8 cellular contexts compared by ENCODE assay signal in genomic region chr9:78298046-78298511, GRCh38. TPM values are rescaled to one million over a fixed set of nuclear protein-coding genes. Genes with fewer than 3 reads are reported as not detected.
DNase-seq lines count a peak whose midpoint lies in the region; ATAC-seq and TF ChIP-seq lines count a peak whose summit lies in the region.

No MANE protein-coding gene starts in this region.

- DNase-seq in AG09309 (ENCODE audit: low read depth): no peak
- DNase-seq in GM23338 (ENCODE audit: low spot score): peak; percentile 48
- peak; percentile 40 for DNase-seq in activated CD8-positive, alpha-beta T cell treated with anti-CD3 and anti-CD28 coated beads, Interleukin-2, amount 10 ng/mL, durations not matched to agents 7 days and 5 days
- no peak for DNase-seq in fibroblast of villous mesenchyme (ENCODE audit: low read depth)
- DNase-seq in NCI-H1048 (lab: John Stamatoyannopoulos, UW): no peak

- H4K20me1 ChIP-seq in GM23338 (replicated peaks; ENCODE audit: insufficient read depth): peaks cover 39% of the 10 kb centered on the region

- peak overlapping the region; percentile 99 for H3K4me3 Mint-ChIP-seq in GM23338
- H3K4me3 Mint-ChIP-seq in activated CD8-positive, alpha-beta T cell treated with anti-CD3 and anti-CD28 coated beads, Interleukin-2, amount 10 ng/mL, durations not matched to agents 7 days and 5 days: peak overlapping the region; percentile 85

- peaks cover 43% of the 10 kb centered on the region for H3K4me1 Mint-ChIP-seq in GM23338
- H3K4me1 Mint-ChIP-seq in activated CD8-positive, alpha-beta T cell treated with anti-CD3 and anti-CD28 coated beads, Interleukin-2, amount 10 ng/mL, durations not matched to agents 7 days and 5 days (ENCODE audit: low read depth): peaks cover 51% of the 10 kb centered on the region

- H3K4me1 ChIP-seq in GM23338 (ENCODE audit: insufficient read depth): peaks cover 31% of the 10 kb centered on the region
- no peaks in the 10 kb centered on the region for H3K4me1 ChIP-seq in parathyroid adenoma

- H3K27ac ChIP-seq in GM23338 (ENCODE audit: low read depth): peak overlapping the region; percentile 93
- no peak overlapping the region for H3K27ac ChIP-seq in parathyroid adenoma

- ATAC-seq in GM23338 (peak; percentile 11), GM21447 (IDR thresholded peaks at IDR 0.05; ENCODE audit: unreplicated experiment) (no peak), HG02571 (IDR thresholded peaks at IDR 0.05; ENCODE audit: unreplicated experiment) (no peak)
- no peak for ATAC-seq in activated CD8-positive, alpha-beta T cell treated with anti-CD3 and anti-CD28 coated beads, Interleukin-2, amount 10 ng/mL, durations not matched to agents 7 days and 5 days

- peaks cover 26% of the 10 kb centered on the region for H3K27me3 Mint-ChIP-seq in GM23338 (ENCODE audit: insufficient read depth, low read depth, poor library complexity)
- no peaks in the 10 kb centered on the region for H3K27me3 Mint-ChIP-seq in activated CD8-positive, alpha-beta T cell treated with anti-CD3 and anti-CD28 coated beads, Interleukin-2, amount 10 ng/mL, durations not matched to agents 7 days and 5 days (ENCODE audit: low read depth)

- H3K79me2 ChIP-seq in GM23338 (replicated peaks; ENCODE audit: insufficient read depth) (peaks cover 62% of the 10 kb centered on the region), parathyroid adenoma (no peaks in the 10 kb centered on the region)

- H2AFZ ChIP-seq in GM23338 (no peak overlapping the region), parathyroid adenoma (peak overlapping the region; percentile 61)

- TF ChIP-seq CTCF in AG09309 (IDR thresholded peaks at IDR 0.05; ENCODE audit: control insufficient read depth, insufficient read depth, low read depth, low read length, missing control alignments): no peak
- no peak for TF ChIP-seq CTCF in GM23338 (conservative IDR thresholded peaks at IDR 0.05; ENCODE audit: low read depth in 2 of 2)
- TF ChIP-seq CTCF in fibroblast of villous mesenchyme (IDR thresholded peaks at IDR 0.05; ENCODE audit: insufficient read depth, low read depth, low read length): no peak
- no peak for TF ChIP-seq CTCF in parathyroid adenoma (IDR thresholded peaks at IDR 0.05)

- H3K4me2 ChIP-seq in GM23338: peak overlapping the region; percentile 95
- no peak overlapping the region for H3K4me2 ChIP-seq in parathyroid adenoma (ENCODE audit: low read length)

- no peaks in the 10 kb centered on the region for H3K9me2 ChIP-seq in GM23338 (ENCODE audit: insufficient read depth)

- H3K27ac Mint-ChIP-seq in GM23338: peak overlapping the region; percentile 100
- H3K27ac Mint-ChIP-seq in activated CD8-positive, alpha-beta T cell treated with anti-CD3 and anti-CD28 coated beads, Interleukin-2, amount 10 ng/mL, durations not matched to agents 7 days and 5 days: peak overlapping the region; percentile 95

- H3K9me3 Mint-ChIP-seq in GM23338: peaks cover 8% of the 10 kb centered on the region; the same call in 2 of the 3 replicates
- no peaks in the 10 kb centered on the region for H3K9me3 Mint-ChIP-seq in activated CD8-positive, alpha-beta T cell treated with anti-CD3 and anti-CD28 coated beads, Interleukin-2, amount 10 ng/mL, durations not matched to agents 7 days and 5 days (ENCODE audit: insufficient read depth)

- H3K4me3 ChIP-seq in AG09309 (ENCODE audit: control insufficient read depth, low read depth, low read length): peak overlapping the region; percentile 72
- peak overlapping the region; percentile 95 for H3K4me3 ChIP-seq in GM23338
- H3K4me3 ChIP-seq in fibroblast of villous mesenchyme (ENCODE audit: low read depth, low read length): peak overlapping the region; percentile 94
- peak overlapping the region; percentile 61 for H3K4me3 ChIP-seq in parathyroid adenoma (ENCODE audit: low read depth, low read length)

- peaks cover 34% of the 10 kb centered on the region for H3K36me3 ChIP-seq in GM23338 (ENCODE audit: insufficient read depth)
- H3K36me3 ChIP-seq in parathyroid adenoma (ENCODE audit: control insufficient read depth, insufficient read depth, low read length): no peaks in the 10 kb centered on the region

- peaks cover under 1% of the 10 kb centered on the region; the same call in 1 of the 2 replicates for H3F3A ChIP-seq in GM23338 (replicated peaks; ENCODE audit: low read depth)

- POLR2A ChIA-PET in activated CD8-positive, alpha-beta T cell treated with anti-CD3 and anti-CD28 coated beads, Interleukin-2, amount 10 ng/mL, durations not matched to agents 7 days and 5 days (lab: Charles Lee): interaction anchor here (1.1 to 2.4 kb wide), 5 partner anchors 10 to 61 kb away, joined by 3 to 11 read pairs (median 6); no protein-coding TSS in a partner anchor

- no peaks in the 10 kb centered on the region for H3K9me3 ChIP-seq in parathyroid adenoma (ENCODE audit: control insufficient read depth, low read length)

- H3K27me3 ChIP-seq in GM23338 (ENCODE audit: insufficient read depth) (no peaks in the 10 kb centered on the region), parathyroid adenoma (ENCODE audit: control insufficient read depth, insufficient read depth, low read length) (no peaks in the 10 kb centered on the region)

- no peak overlapping the region for H3K9ac ChIP-seq in parathyroid adenoma

- H3K36me3 Mint-ChIP-seq in GM23338 (ENCODE audit: low read depth): peaks cover 61% of the 10 kb centered on the region
- H3K36me3 Mint-ChIP-seq in activated CD8-positive, alpha-beta T cell treated with anti-CD3 and anti-CD28 coated beads, Interleukin-2, amount 10 ng/mL, durations not matched to agents 7 days and 5 days (ENCODE audit: low read depth): peaks cover 38% of the 10 kb centered on the region

- CTCF ChIA-PET in activated CD8-positive, alpha-beta T cell treated with anti-CD3 and anti-CD28 coated beads, Interleukin-2, amount 10 ng/mL, durations not matched to agents 7 days and 5 days (lab: Charles Lee): interaction anchor here (0.7 to 1.6 kb wide), 5 partner anchors 24 to 1859 kb away, joined by 3 to 6 read pairs (median 3); no protein-coding TSS in a partner anchor

TF ChIP-seq in GM23338, 12 proteins besides CTCF, POLR2A, EP300 and RAD21:
- TF ChIP-seq ETS1 (IDR thresholded peaks at IDR 0.05): no peak
- TF ChIP-seq POLR2AphosphoS5 (IDR thresholded peaks at IDR 0.05; ENCODE audit: low read depth): peak; percentile 15; the same call in 1 of the 2 replicates

RNA-seq across cellular contexts. Expression of gene PSAT1, which starts 1.2 kb away (rescaled TPM):
- total RNA-seq in GM23338 (2014; rRNA removed; shearing (Covaris generic)): 486 and 511 TPM in 2 replicates
- polyA plus RNA-seq in GM23338 (2016; fragmentation: Nextera tagmentation; extraction: Ambion mirVana): 386 and 414 TPM in 2 replicates
- 100 to 1,000 TPM; 110 to 112 TPM for total RNA-seq in activated CD8-positive, alpha-beta T cell treated with anti-CD3 and anti-CD28 coated beads, Interleukin-2, amount 10 ng/mL, durations not matched to agents 7 days and 5 days
- total RNA-seq in fibroblast of villous mesenchyme: 106 and 158 TPM in 2 replicates

Comparison
In these comparisons a context has a peak if more than half of its experiments do, and no peak if none do; other contexts are left out.
1. DNase-seq: peak in GM23338 (single experiment) and activated CD8-positive, alpha-beta T cell treated with anti-CD3 and anti-CD28 coated beads, Interleukin-2, amount 10 ng/mL, durations not matched to agents 7 days and 5 days (single experiment); none in AG09309 (single experiment), fibroblast of villous mesenchyme (single experiment) and NCI-H1048 (single experiment).
2. Peak in every context shown above with its lines, with median percentiles within 50 percentile points of each other: H3K4me3 ChIP-seq.